In the genomic region with DNA sequence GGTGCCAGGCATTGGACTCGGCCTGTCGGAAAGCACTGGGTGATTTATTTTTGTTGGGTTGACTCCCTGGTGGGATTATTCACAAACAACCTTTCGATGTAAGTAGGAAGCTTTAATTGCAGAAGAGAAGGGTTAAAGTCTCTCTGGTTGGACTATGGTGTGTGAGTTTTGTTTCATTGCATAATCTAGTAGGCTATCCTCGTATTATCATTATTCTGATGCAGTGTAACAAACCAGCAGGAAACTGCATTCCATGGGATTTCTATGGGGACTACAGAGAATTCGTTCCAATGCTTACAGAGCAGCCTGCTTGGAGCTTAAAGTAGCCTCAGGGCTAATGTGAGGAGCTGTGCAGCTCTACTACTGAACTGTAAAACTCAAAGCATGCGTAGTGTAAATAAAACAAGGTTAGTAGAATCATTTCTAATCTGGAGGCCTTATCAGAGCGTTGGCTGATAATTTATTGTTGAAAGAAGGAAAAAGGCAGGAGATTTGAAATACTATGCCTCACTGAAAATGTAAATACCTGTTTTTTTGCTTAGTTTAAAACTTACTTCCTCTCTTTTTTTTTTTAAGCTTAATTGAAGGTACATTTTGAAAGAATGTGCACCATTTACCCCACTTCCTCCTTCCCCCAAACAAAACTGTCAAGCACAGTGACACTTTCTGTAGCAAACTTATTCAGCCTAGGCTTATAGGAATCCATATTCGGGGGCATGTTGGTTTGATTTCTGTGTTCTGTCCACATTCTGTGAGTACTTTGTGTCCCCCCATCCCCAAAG, we compare ENCODE assay signal across 13 cellular contexts.
DNase-seq lines count a peak whose midpoint lies in the region; ATAC-seq and TF ChIP-seq lines count a peak whose summit lies in the region.
"Had no signal": no experiment of that assay in that cellular context is flagged by ENCODE, and none has a peak within 500 bp of the region (broad histone marks: within the 10 kb centered on the region; RNA-seq: fewer than 3 reads in every experiment).

No MANE protein-coding gene starts in this region.

- H3K36me3 ChIP-seq in WERI-Rb-1 = no peaks in the 10 kb centered on the region

- ATAC-seq in GM18868 (IDR thresholded peaks at IDR 0.05; ENCODE audit: unreplicated experiment) (no peak), GM18511 (IDR thresholded peaks at IDR 0.05; ENCODE audit: unreplicated experiment) (no peak)
- ATAC-seq: naive thymus-derived CD4-positive, alpha-beta T cell; stimulated activated effector memory CD8-positive, alpha-beta T cell treated with anti-CD3 and anti-CD28 coated beads, Interleukin-12 subunit alpha, Interleukin-12 subunit beta, amount 100 ng/mL, for 72 hours had no signal

- no peaks in the 10 kb centered on the region for H3K9me3 ChIP-seq in WERI-Rb-1 (ENCODE audit: severe bottlenecking)

- DNase-seq in A172 (ENCODE audit: low spot score) (peak; percentile 30), KBM-7 (peak; percentile 4), astrocyte of the cerebellum (ENCODE audit: low read depth) (peak; percentile 62), iris pigment epithelial cell (ENCODE audit: low read depth) (peak; percentile 43), WERI-Rb-1 (no peak), NCI-H446 (lab: John Stamatoyannopoulos, UW) (no peak)
- DNase-seq: activated CD8-positive, alpha-beta memory T cell treated with anti-CD3 and anti-CD28 coated beads for 24 hours; activated naive CD8-positive, alpha-beta T cell treated with anti-CD3 and anti-CD28 coated beads for 36 hours; naive thymus-derived CD4-positive, alpha-beta T cell; NCI-H510A treated with DMSO at 0.1 percent for 48 hours had no signal

- TF ChIP-seq CTCF in astrocyte of the cerebellum (IDR thresholded peaks at IDR 0.05; ENCODE audit: low read depth, low read length, missing control alignments) (no peak), WERI-Rb-1 (IDR thresholded peaks at IDR 0.05; ENCODE audit: low read depth, low read length) (no peak)

- H3K27me3 ChIP-seq in WERI-Rb-1 (ENCODE audit: insufficient read depth, low read depth, severe bottlenecking) = no peaks in the 10 kb centered on the region

- H3K4me3 ChIP-seq in astrocyte of the cerebellum (ENCODE audit: low read depth, low read length) = no peak overlapping the region
- H3K4me3 ChIP-seq in WERI-Rb-1 (ENCODE audit: low read depth, low read length) = no peak overlapping the region

- H3K27ac ChIP-seq in WERI-Rb-1 = no peak overlapping the region

- in situ Hi-C loops in KBM-7 (cut with MboI; ENCODE audit: low pct_unique_long_range_greater_than_20kb, low sequenced_read_pairs) = no loop called here
- in situ Hi-C loops in astrocyte of the cerebellum (cut with HindIII; ENCODE audit: low sequenced_read_pairs) = no loop called here

Comparison
In these comparisons a context has a peak if more than half of its experiments do, and no peak if none do; other contexts are left out.
1. DNase-seq: peak in A172 (single experiment), KBM-7 (single experiment), astrocyte of the cerebellum (single experiment) and iris pigment epithelial cell (single experiment); none in WERI-Rb-1 (single experiment) and NCI-H446 (0 of 2).